In the genomic region with DNA sequence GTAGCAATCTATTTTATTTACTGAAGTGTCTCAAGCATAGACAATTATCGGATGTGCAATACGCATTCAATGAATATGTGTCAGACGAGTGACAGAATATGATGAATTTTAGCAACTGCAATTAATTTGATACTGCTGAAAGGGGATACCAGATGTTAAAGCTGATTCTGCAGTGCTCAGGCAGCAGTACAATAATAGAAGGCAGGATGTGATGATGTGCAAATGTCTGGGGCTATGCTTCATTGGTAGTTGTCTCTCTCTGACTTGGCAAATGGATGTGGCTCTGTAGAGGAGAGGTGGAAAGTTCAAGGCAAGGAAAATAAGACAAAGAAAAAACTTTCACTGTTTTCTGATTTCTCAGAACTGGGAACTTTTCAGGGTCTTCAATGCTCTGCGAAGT, we compare ENCODE assay signal across 23 cellular contexts.
"Had no signal": no experiment of that assay in that cellular context is flagged by ENCODE, and none has a peak within 500 bp of the region (broad histone marks: within the 10 kb centered on the region; RNA-seq: fewer than 3 reads in every experiment).

No MANE protein-coding gene starts in this region.

- H3K27ac Mint-ChIP-seq: naive thymus-derived CD8-positive, alpha-beta T cell; nephron progenitor cell; stimulated activated naive CD8-positive, alpha-beta T cell treated with anti-CD3 and anti-CD28 coated beads, Interleukin-15, amount 100 ng/mL, for 72 hours had no signal

- H3K4me2 ChIP-seq: smooth muscle cell had no signal

- H3K9me3 Mint-ChIP-seq: nephron progenitor cell had no signal

- H3K36me3 ChIP-seq: gastrocnemius medialis, lower lobe of right lung, prostate gland, right atrium auricular region, suprapubic skin, transverse colon, vagina had no signal

- H3K4me1 ChIP-seq: gastrocnemius medialis, lower lobe of right lung, prostate gland, right atrium auricular region, suprapubic skin, transverse colon, vagina had no signal

- H3K9me3 ChIP-seq: gastrocnemius medialis, lower lobe of right lung, prostate gland, right atrium auricular region, suprapubic skin, transverse colon, vagina had no signal

- H3K27ac ChIP-seq: dorsolateral prefrontal cortex, gastrocnemius medialis, lower lobe of right lung, prostate gland, right atrium auricular region, suprapubic skin, transverse colon, vagina had no signal

- ATAC-seq: gastrocnemius medialis; left ventricle myocardium superior; lower lobe of right lung; naive thymus-derived CD8-positive, alpha-beta T cell; sciatic nerve; stimulated activated naive CD8-positive, alpha-beta T cell treated with anti-CD3 and anti-CD28 coated beads, Interleukin-15, amount 100 ng/mL, for 72 hours had no signal

- H3K27me3 ChIP-seq: dorsolateral prefrontal cortex, gastrocnemius medialis, right atrium auricular region, suprapubic skin, transverse colon, vagina had no signal

- DNase-seq: dorsolateral prefrontal cortex; effector CD4-positive, alpha-beta T cell; foreskin fibroblast; gastrocnemius medialis; head of caudate nucleus; left ventricle myocardium superior; lower lobe of right lung; naive thymus-derived CD8-positive, alpha-beta T cell; nephron progenitor cell; nucleus accumbens; stimulated activated CD4-positive, alpha-beta T cell treated with anti-CD3 and anti-CD28 coated beads, Interleukin-12 subunit alpha, Interleukin-12 subunit beta, amount 100 ng/mL, for 4 hours; stimulated activated CD4-positive, alpha-beta T cell treated with anti-CD3 and anti-CD28 coated beads, Interleukin-1b, Interleukin-23, amount 100 ng/mL, for 48 hours; stimulated activated CD4-positive, alpha-beta T cell treated with anti-CD3 and anti-CD28 coated beads, Interleukin-4, amount 100 ng/mL, for 1 hour; stimulated activated CD8-positive, alpha-beta memory T cell treated with anti-CD3 and anti-CD28 coated beads, Interleukin-4, amount 100 ng/mL, for 48 hours; stimulated activated naive CD4-positive, alpha-beta T cell; stimulated activated naive CD8-positive, alpha-beta T cell treated with anti-CD3 and anti-CD28 coated beads, Interleukin-15, amount 100 ng/mL, for 72 hours; transverse colon had no signal

- H3K4me3 ChIP-seq: dorsolateral prefrontal cortex, gastrocnemius medialis, lower lobe of right lung, prostate gland, right atrium auricular region, smooth muscle cell, suprapubic skin, transverse colon, vagina had no signal

- H3K27me3 Mint-ChIP-seq: naive thymus-derived CD8-positive, alpha-beta T cell; stimulated activated naive CD8-positive, alpha-beta T cell treated with anti-CD3 and anti-CD28 coated beads, Interleukin-15, amount 100 ng/mL, for 72 hours had no signal

- H3K4me3 Mint-ChIP-seq: naive thymus-derived CD8-positive, alpha-beta T cell; nephron progenitor cell; stimulated activated naive CD8-positive, alpha-beta T cell treated with anti-CD3 and anti-CD28 coated beads, Interleukin-15, amount 100 ng/mL, for 72 hours had no signal

- H3K4me1 Mint-ChIP-seq: naive thymus-derived CD8-positive, alpha-beta T cell; nephron progenitor cell; stimulated activated naive CD8-positive, alpha-beta T cell treated with anti-CD3 and anti-CD28 coated beads, Interleukin-15, amount 100 ng/mL, for 72 hours had no signal
